Comparison of ENCODE assay signal across 1 cellular context in the genomic region with DNA sequence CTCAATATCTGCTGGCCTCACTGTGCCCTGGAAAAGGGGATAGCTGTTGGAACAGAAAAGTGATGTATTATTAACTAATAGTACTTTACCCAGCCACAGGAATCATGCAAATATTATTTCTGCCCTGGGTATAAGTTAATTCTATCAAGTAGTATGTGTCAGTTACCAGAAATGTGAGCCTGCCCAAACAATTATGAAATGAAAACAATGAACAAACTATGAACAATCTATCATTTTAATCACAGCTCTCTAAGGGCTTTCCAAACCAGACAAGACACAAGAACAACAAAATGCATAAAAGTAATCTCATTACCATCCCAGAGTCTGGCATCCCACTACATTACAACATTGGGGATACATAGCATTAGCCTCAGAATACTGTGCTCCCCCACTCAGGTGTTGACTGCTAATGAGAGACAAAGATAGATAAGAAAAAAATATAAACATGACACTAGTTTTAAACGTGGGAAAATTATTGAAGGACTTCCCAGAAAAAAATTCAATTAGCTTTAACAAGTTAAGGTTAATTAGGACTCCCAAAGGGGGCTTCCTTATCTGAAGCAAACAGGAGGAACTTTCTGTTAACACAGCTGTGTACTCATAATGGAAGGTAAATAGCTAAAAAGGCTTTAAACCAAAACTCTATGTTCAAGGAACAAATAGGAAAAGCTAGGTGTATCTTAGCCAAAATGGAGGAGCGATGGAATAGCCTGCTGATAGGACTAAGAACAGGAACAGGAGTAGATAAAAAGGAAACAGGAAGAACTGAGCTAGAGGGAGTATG.
TF ChIP-seq lines count a peak whose summit lies in the region.

No MANE protein-coding gene starts in this region.

TF ChIP-seq in IMR-90, 13 proteins besides CTCF, POLR2A, EP300 and RAD21:
- TF ChIP-seq FOS (IDR thresholded peaks at IDR 0.05; ENCODE audit: low read depth, low read length), result no peak
- no peak for TF ChIP-seq NFE2L2 (IDR thresholded peaks at IDR 0.05; ENCODE audit: low read depth, low read length)
- TF ChIP-seq, protein P1, sequence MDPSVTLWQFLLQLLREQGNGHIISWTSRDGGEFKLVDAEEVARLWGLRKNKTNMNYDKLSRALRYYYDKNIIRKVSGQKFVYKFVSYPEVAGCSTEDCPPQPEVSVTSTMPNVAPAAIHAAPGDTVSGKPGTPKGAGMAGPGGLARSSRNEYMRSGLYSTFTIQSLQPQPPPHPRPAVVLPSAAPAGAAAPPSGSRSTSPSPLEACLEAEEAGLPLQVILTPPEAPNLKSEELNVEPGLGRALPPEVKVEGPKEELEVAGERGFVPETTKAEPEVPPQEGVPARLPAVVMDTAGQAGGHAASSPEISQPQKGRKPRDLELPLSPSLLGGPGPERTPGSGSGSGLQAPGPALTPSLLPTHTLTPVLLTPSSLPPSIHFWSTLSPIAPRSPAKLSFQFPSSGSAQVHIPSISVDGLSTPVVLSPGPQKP (IDR thresholded peaks at IDR 0.05; ENCODE audit: borderline replicate concordance, low read depth, low read length), result no peak
- TF ChIP-seq, protein P2, sequence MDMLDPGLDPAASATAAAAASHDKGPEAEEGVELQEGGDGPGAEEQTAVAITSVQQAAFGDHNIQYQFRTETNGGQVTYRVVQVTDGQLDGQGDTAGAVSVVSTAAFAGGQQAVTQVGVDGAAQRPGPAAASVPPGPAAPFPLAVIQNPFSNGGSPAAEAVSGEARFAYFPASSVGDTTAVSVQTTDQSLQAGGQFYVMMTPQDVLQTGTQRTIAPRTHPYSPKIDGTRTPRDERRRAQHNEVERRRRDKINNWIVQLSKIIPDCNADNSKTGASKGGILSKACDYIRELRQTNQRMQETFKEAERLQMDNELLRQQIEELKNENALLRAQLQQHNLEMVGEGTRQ (IDR thresholded peaks at IDR 0.05; ENCODE audit: low read depth, low read length), result no peak
- TF ChIP-seq CHD1 (IDR thresholded peaks at IDR 0.05; ENCODE audit: low read depth, low read length), result no peak
- no peak for TF ChIP-seq MXI1 (IDR thresholded peaks at IDR 0.05; ENCODE audit: borderline replicate concordance, low read depth, low read length)
- no peak for TF ChIP-seq MAFK (IDR thresholded peaks at IDR 0.05; ENCODE audit: low read depth, low read length)
- TF ChIP-seq RCOR1 (IDR thresholded peaks at IDR 0.05; ENCODE audit: insufficient replicate concordance, low read length), result no peak
- no peak for TF ChIP-seq MAZ (IDR thresholded peaks at IDR 0.05; ENCODE audit: borderline replicate concordance, low read depth, low read length)
- no peak for TF ChIP-seq SMC3 (IDR thresholded peaks at IDR 0.05; ENCODE audit: low read depth, low read length)
- TF ChIP-seq RFX5 (IDR thresholded peaks at IDR 0.05; ENCODE audit: low read depth, low read length), result no peak
- TF ChIP-seq CEBPB (IDR thresholded peaks at IDR 0.05; ENCODE audit: low read depth, low read length), result no peak
- TF ChIP-seq BHLHE40 (IDR thresholded peaks at IDR 0.05; ENCODE audit: low read depth, low read length), result no peak
